In the genomic region with DNA sequence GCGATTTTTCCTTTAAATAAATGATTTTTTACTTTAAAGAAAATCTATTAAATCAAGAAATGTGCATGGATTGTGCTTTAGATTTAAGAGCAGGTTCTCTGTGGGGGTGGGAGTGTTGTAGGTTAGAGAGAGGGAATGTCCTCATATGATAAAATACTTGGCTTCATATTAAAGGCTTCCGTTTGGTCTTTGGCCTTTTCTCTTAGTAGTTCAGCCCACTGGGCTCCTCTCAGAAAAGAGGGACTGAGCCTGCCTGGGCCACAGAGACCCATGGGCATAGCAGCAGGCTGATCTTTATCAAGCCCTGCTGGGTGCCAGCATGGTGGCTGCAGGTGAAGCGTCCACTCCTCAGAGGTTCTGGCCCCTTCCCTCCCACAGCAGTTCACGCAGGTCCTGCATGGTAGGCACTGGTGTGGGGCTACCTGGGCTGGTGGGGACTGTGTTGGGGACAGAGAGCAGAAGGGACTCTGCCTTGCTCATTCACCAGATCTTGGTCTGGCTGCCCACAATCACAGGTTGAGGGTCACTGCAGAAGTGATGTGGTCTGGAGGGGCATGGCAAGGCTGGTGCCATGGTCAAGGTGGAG, we compare ENCODE assay signal across 1 cellular context.
TF ChIP-seq lines count a peak whose summit lies in the region.

No MANE protein-coding gene starts in this region.

TF ChIP-seq in IMR-90, 13 proteins besides CTCF, POLR2A, EP300 and RAD21 (continued from another document):
- no peak for TF ChIP-seq SMC3 (IDR thresholded peaks at IDR 0.05; ENCODE audit: low read depth, low read length)
- no peak for TF ChIP-seq FOS (IDR thresholded peaks at IDR 0.05; ENCODE audit: low read depth, low read length)
- TF ChIP-seq MXI1 (IDR thresholded peaks at IDR 0.05; ENCODE audit: borderline replicate concordance, low read depth, low read length): no peak
- TF ChIP-seq, protein P1, sequence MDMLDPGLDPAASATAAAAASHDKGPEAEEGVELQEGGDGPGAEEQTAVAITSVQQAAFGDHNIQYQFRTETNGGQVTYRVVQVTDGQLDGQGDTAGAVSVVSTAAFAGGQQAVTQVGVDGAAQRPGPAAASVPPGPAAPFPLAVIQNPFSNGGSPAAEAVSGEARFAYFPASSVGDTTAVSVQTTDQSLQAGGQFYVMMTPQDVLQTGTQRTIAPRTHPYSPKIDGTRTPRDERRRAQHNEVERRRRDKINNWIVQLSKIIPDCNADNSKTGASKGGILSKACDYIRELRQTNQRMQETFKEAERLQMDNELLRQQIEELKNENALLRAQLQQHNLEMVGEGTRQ (IDR thresholded peaks at IDR 0.05; ENCODE audit: low read depth, low read length): no peak
- TF ChIP-seq CHD1 (IDR thresholded peaks at IDR 0.05; ENCODE audit: low read depth, low read length): no peak
- no peak for TF ChIP-seq MAFK (IDR thresholded peaks at IDR 0.05; ENCODE audit: low read depth, low read length)
TF ChIP-seq in IMR-90: peak in this region for 0.
